In the genomic region with DNA sequence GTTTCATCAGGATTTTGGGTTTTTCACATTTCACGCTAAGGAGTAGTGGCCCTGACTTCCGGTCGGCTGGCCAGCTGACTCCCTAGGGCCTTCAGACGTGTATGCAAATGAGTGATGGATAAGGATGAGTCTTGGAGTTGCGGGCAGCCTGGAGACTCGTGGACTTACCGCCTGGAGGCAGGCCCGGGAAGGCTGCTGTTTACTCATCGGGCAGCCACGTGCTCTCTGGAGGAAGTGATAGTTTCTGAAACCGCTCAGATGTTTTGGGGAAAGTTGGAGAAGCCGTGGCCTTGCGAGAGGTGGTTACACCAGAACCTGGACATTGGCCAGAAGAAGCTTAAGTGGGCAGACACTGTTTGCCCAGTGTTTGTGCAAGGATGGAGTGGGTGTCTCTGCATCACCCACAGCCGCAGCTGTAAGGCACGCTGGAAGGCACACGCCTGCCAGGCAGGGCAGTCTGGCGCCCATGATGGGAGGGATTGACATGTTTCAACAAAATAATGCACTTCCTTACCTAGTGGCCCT, we compare ENCODE assay signal across 8 cellular contexts. TPM values are rescaled to one million over a fixed set of nuclear protein-coding genes. Genes with fewer than 3 reads are reported as not detected.
DNase-seq lines count a peak whose midpoint lies in the region; ATAC-seq and TF ChIP-seq lines count a peak whose summit lies in the region.

No MANE protein-coding gene starts in this region.

- peak overlapping the region; percentile 84 for H3K27ac Mint-ChIP-seq in activated T-cell treated with anti-CD3 and anti-CD28 coated beads, Interleukin-2, amount 50 U/mL, for 24 hours

- H3K27me3 ChIP-seq in foreskin keratinocyte (peaks cover 10% of the 10 kb centered on the region), trophoblast cell (ENCODE audit: insufficient read depth, low read length) (no peaks in the 10 kb centered on the region)

- H3K27ac ChIP-seq in foreskin keratinocyte = no peak overlapping the region
- H3K27ac ChIP-seq in trophoblast cell (ENCODE audit: low read depth, low read length) = peak overlapping the region; percentile 67

- peaks cover 19% of the 10 kb centered on the region for H3K36me3 Mint-ChIP-seq in activated T-cell treated with anti-CD3 and anti-CD28 coated beads, Interleukin-2, amount 50 U/mL, for 24 hours (ENCODE audit: low read depth)

- no peak overlapping the region for H2AK5ac ChIP-seq in trophoblast cell (ENCODE audit: low read length)

- H4K91ac ChIP-seq in trophoblast cell (ENCODE audit: low read depth, low read length) = peak overlapping the region; percentile 95

- H3K14ac ChIP-seq in trophoblast cell (ENCODE audit: low read length) = peak overlapping the region; percentile 38

- no peak overlapping the region for H3K9ac ChIP-seq in trophoblast cell (ENCODE audit: low read length)

- H3K18ac ChIP-seq in trophoblast cell (ENCODE audit: low read length) = peak overlapping the region; percentile 54

- peak overlapping the region; percentile 70 for H2BK12ac ChIP-seq in trophoblast cell (ENCODE audit: low read length)

- no peaks in the 10 kb centered on the region for H3K4me1 ChIP-seq in foreskin keratinocyte
- H3K4me1 ChIP-seq in trophoblast cell (ENCODE audit: control insufficient read depth in 1 of 2, insufficient read depth in 2 of 2, low read length in 2 of 2) = peaks cover 32 to 43% of the 10 kb centered on the region in 2 experiments

- H3K9me3 ChIP-seq in trophoblast cell (ENCODE audit: insufficient read depth, low read depth, low read length) = no peaks in the 10 kb centered on the region

- H3K79me2 ChIP-seq in trophoblast cell (ENCODE audit: control insufficient read depth, insufficient read depth, low read length, poor library complexity) = no peaks in the 10 kb centered on the region

- no peak overlapping the region for H4K12ac ChIP-seq in trophoblast cell (ENCODE audit: low read depth, low read length)

- no peak overlapping the region for H3K4ac ChIP-seq in trophoblast cell (ENCODE audit: low read depth, low read length)

- no peak overlapping the region for H3K4me3 Mint-ChIP-seq in activated T-cell treated with anti-CD3 and anti-CD28 coated beads, Interleukin-2, amount 50 U/mL, for 24 hours

- no peaks in the 10 kb centered on the region for H3K36me3 ChIP-seq in trophoblast cell (ENCODE audit: control insufficient read depth in 1 of 2, insufficient read depth in 2 of 2, low read length in 2 of 2)

- no peak for TF ChIP-seq CTCF in foreskin keratinocyte (conservative IDR thresholded peaks at IDR 0.05)

- no peaks in the 10 kb centered on the region for H3K9me3 Mint-ChIP-seq in activated T-cell treated with anti-CD3 and anti-CD28 coated beads, Interleukin-2, amount 50 U/mL, for 24 hours

- H2AFZ ChIP-seq in trophoblast cell (ENCODE audit: insufficient read depth, low read length, poor library complexity) = no peak overlapping the region

- no peak overlapping the region for H3K4me3 ChIP-seq in trophoblast cell (ENCODE audit: low read depth, low read length)

- H3K27me3 Mint-ChIP-seq in activated T-cell treated with anti-CD3 and anti-CD28 coated beads, Interleukin-2, amount 50 U/mL, for 24 hours = no peaks in the 10 kb centered on the region

- H4K8ac ChIP-seq in trophoblast cell (ENCODE audit: low read depth, low read length) = peak overlapping the region; percentile 23

- H3K79me1 ChIP-seq in trophoblast cell (ENCODE audit: low read length) = peaks cover 41% of the 10 kb centered on the region

- H2BK5ac ChIP-seq in trophoblast cell (ENCODE audit: low read depth, low read length, poor library complexity) = peak overlapping the region; percentile 70

- peak; percentile 75 for ATAC-seq in foreskin keratinocyte
- no peak for ATAC-seq in GM18867 (IDR thresholded peaks at IDR 0.05; ENCODE audit: unreplicated experiment)
- ATAC-seq in HG03196 (IDR thresholded peaks at IDR 0.05; ENCODE audit: unreplicated experiment) = no peak

- peaks cover 57% of the 10 kb centered on the region for H3K4me1 Mint-ChIP-seq in activated T-cell treated with anti-CD3 and anti-CD28 coated beads, Interleukin-2, amount 50 U/mL, for 24 hours (ENCODE audit: low read depth)

- no peak overlapping the region for H3K23ac ChIP-seq in trophoblast cell (ENCODE audit: low read length)

- WGBS in trophoblast cell (ENCODE audit: extremely low coverage, insufficient coverage, insufficient read length) = no CpG with 5 or more reads among the region's 17 CpGs

- H3K4me2 ChIP-seq in trophoblast cell (ENCODE audit: low read length) = no peak overlapping the region

- DNase-seq in COLO668 (lab: John Stamatoyannopoulos, UW; ENCODE audit: unreplicated experiment) = peak; percentile 41
- DNase-seq in HS-5 (ENCODE audit: low read depth) = peak; percentile 97
- DNase-seq in activated T-cell treated with anti-CD3 and anti-CD28 coated beads, Interleukin-2, amount 50 U/mL, for 24 hours = peak; percentile 62
- DNase-seq in foreskin keratinocyte = peak; percentile 55 to 69
- peak; percentile 96 to 98 for DNase-seq in trophoblast cell
- DNase-seq in SHP77 (lab: John Stamatoyannopoulos, UW) = no peak

- H2BK120ac ChIP-seq in trophoblast cell (ENCODE audit: insufficient read depth, low read length, poor library complexity) = peak overlapping the region; percentile 89

RNA-seq across cellular contexts. Expression of gene TNFRSF1B, which starts 23.1 kb away (rescaled TPM):
- 0.07 and 0.14 TPM in 2 replicates for total RNA-seq in foreskin keratinocyte
- polyA plus RNA-seq in foreskin keratinocyte = 0.02 and 0.03 TPM in 2 replicates
- 239 and 247 TPM in 2 replicates for polyA plus RNA-seq in trophoblast cell (2013)

Comparison
In these comparisons a context has a peak if more than half of its experiments do, and no peak if none do; other contexts are left out.
1. DNase-seq: peak in COLO668 (single experiment), HS-5 (single experiment), activated T-cell treated with anti-CD3 and anti-CD28 coated beads, Interleukin-2, amount 50 U/mL, for 24 hours (single experiment), foreskin keratinocyte (2 of 2) and trophoblast cell (2 of 2); none in SHP77 (0 of 2).